Comparison of ENCODE assay signal across 9 cellular contexts in the genomic region with DNA sequence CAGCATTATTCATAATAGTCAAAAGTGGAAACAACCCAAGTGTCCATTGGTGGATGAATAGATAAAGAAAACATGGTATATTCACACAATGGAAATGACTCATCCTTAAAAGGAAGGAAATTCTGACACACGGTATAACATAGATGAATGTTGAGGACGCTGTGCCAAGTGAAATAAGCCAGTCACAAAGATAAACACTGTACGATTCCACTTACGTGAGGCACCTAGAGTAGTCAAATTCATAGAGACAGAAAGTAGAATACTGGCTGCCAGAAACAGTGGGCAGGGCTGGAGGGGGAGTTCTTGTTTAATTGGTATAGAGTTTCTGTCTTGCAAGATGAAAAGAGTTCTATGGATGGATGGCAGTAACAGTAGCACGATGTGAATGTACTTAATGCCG. TPM values are rescaled to one million over a fixed set of nuclear protein-coding genes. Genes with fewer than 3 reads are reported as not detected.
DNase-seq lines count a peak whose midpoint lies in the region; ATAC-seq, FAIRE-seq and TF ChIP-seq lines count a peak whose summit lies in the region.
"Had no signal": no experiment of that assay in that cellular context is flagged by ENCODE, and none has a peak within 500 bp of the region (broad histone marks: within the 10 kb centered on the region; RNA-seq: fewer than 3 reads in every experiment).

No MANE protein-coding gene starts in this region.

- DNase-seq in activated CD4-positive, CD25-positive, alpha-beta regulatory T cell treated with anti-CD3 and anti-CD28 coated beads, Interleukin-2, amount 50 U/mL, for 72 hours: no peak
- peak; percentile 80 for DNase-seq in NCI-H2196 treated with DMSO at 0.1 percent for 48 hours (lab: John Stamatoyannopoulos, UW; ENCODE audit: unreplicated experiment)
- DNase-seq in mammary epithelial cell: peak; percentile 94
- peak; percentile 21 to 24 for DNase-seq in stimulated activated CD4-positive, alpha-beta T cell treated with anti-CD3 and anti-CD28 coated beads, Interleukin-15, amount 100 ng/mL, for 48 hours (ENCODE audit: low read depth in 2 of 2)
- DNase-seq in transverse colon: no peak
- no peak for DNase-seq in GM19239 (ENCODE audit: insufficient read length, low spot score)
- DNase-seq: NCI-H2171 treated with DMSO at 0.1 percent for 48 hours had no signal

- dilution Hi-C loops in mammary epithelial cell (cut with HindIII; ENCODE audit: low sequenced_read_pairs): loop anchor here (10.0 kb wide), 1 partner anchor 65 kb away; no protein-coding TSS in a partner anchor

- FAIRE-seq in GM19239 (lab: Jason Lieb, UNC): no peak

- H3K36me3 ChIP-seq in mammary epithelial cell (ENCODE audit: insufficient read depth, low read length): no peaks in the 10 kb centered on the region
- no peaks in the 10 kb centered on the region for H3K36me3 ChIP-seq in transverse colon

- BruUV-seq in mammary epithelial cell (replicated peaks; lab: Mats Ljungman, UMichigan): no TSS peak

- no peak overlapping the region for H2AFZ ChIP-seq in mammary epithelial cell (ENCODE audit: low read depth, low read length)

- H3K4me3 ChIP-seq in mammary epithelial cell (replicated peaks in 1 of 3; ENCODE audit: insufficient read depth in 1 of 3, low read depth in 2 of 3, low read length in 3 of 3) (no peak overlapping the region), transverse colon (no peak overlapping the region)

- H3K27ac ChIP-seq in mammary epithelial cell (ENCODE audit: insufficient read depth, low read depth, low read length): no peak overlapping the region
- no peak overlapping the region for H3K27ac ChIP-seq in transverse colon

- H3K27me3 ChIP-seq in mammary epithelial cell (ENCODE audit: insufficient read depth, low read length) (no peaks in the 10 kb centered on the region), transverse colon (no peaks in the 10 kb centered on the region)

- in situ Hi-C loops in mammary epithelial cell (cut with MboI; ENCODE audit: low sequenced_read_pairs in 2 of 2) (no loop called here), transverse colon (cut with MboI; ENCODE audit: low pct_ligation_motif_present in 1 of 4, low pct_unique_long_range_greater_than_20kb in 1 of 4, low sequenced_read_pairs in 3 of 4) (no loop called here)

- peak overlapping the region; percentile 53 for H3K4me2 ChIP-seq in mammary epithelial cell (ENCODE audit: insufficient read depth, low read depth, low read length)

- no peaks in the 10 kb centered on the region for H3K79me2 ChIP-seq in mammary epithelial cell (ENCODE audit: insufficient read depth, low read length)

- no peak for TF ChIP-seq POLR2A in transverse colon (IDR thresholded peaks at IDR 0.05)

- ATAC-seq in activated CD4-positive, CD25-positive, alpha-beta regulatory T cell treated with anti-CD3 and anti-CD28 coated beads, Interleukin-2, amount 50 U/mL, for 24 hours: peak; percentile 91 to 93
- no peak for ATAC-seq in GM18498 (IDR thresholded peaks at IDR 0.05; ENCODE audit: unreplicated experiment)

- no peaks in the 10 kb centered on the region for H4K20me1 ChIP-seq in mammary epithelial cell (ENCODE audit: insufficient read depth, low read length)

- H3K4me1 ChIP-seq in mammary epithelial cell (ENCODE audit: insufficient read depth, low read length): peaks cover 5% of the 10 kb centered on the region
- no peaks in the 10 kb centered on the region for H3K4me1 ChIP-seq in transverse colon

- intact Hi-C loops in mammary epithelial cell (cut with micrococcal nuclease) (no loop called here), transverse colon (cut with DNase I; ENCODE audit: low total_unique reads) (no loop called here)

- H3K9me3 ChIP-seq in mammary epithelial cell (replicated peaks; ENCODE audit: insufficient read depth, low read length): no peaks in the 10 kb centered on the region
- no peaks in the 10 kb centered on the region for H3K9me3 ChIP-seq in transverse colon

- CTCF ChIA-PET in mammary epithelial cell (lab: Charles Lee; ENCODE audit: low non-redundant PET): no interaction called here

- no peak for TF ChIP-seq EP300 in transverse colon (IDR thresholded peaks at IDR 0.05; ENCODE audit: low read depth)

- 28% methylated on average over 6 of the region's 6 CpGs for WGBS in mammary epithelial cell (ENCODE audit: low coverage, missing lambda C conversion rate)
- WGBS in transverse colon (ENCODE audit: low coverage in 1 of 2), 2 donors: 47 to 56% methylated on average over 5 to 6 of the region's 6 CpGs

- H3K9ac ChIP-seq in mammary epithelial cell (ENCODE audit: insufficient read depth, low read length): no peak overlapping the region

- TF ChIP-seq CTCF in mammary epithelial cell (conservative IDR thresholded peaks at IDR 0.05 in 1 of 2, IDR thresholded peaks at IDR 0.05 in 1 of 2; ENCODE audit: extremely low read depth in 1 of 2, insufficient read depth in 1 of 2, low read depth in 1 of 2, low read length in 2 of 2) (no peak), transverse colon (IDR thresholded peaks at IDR 0.05) (no peak)

RNA-seq across cellular contexts. Expression of a gene that starts 26.6 kb away (rescaled TPM):
- total RNA-seq in mammary epithelial cell (10 to 100 TPM; 12.1 to 22.2 TPM), transverse colon (10 to 100 TPM; 27.3 to 67.0 (median 54.9) TPM)
- polyA plus RNA-seq in mammary epithelial cell: 1.4 TPM
- 27.6 TPM for polyA minus RNA-seq in mammary epithelial cell

Comparison
In these comparisons a context has a peak if more than half of its experiments do, and no peak if none do; other contexts are left out.
1. DNase-seq: peak in NCI-H2196 treated with DMSO at 0.1 percent for 48 hours (single experiment), mammary epithelial cell (single experiment) and stimulated activated CD4-positive, alpha-beta T cell treated with anti-CD3 and anti-CD28 coated beads, Interleukin-15, amount 100 ng/mL, for 48 hours (2 of 2); none in activated CD4-positive, CD25-positive, alpha-beta regulatory T cell treated with anti-CD3 and anti-CD28 coated beads, Interleukin-2, amount 50 U/mL, for 72 hours (single experiment), transverse colon (single experiment) and GM19239 (single experiment).